14 cellular contexts compared by ENCODE assay signal in genomic region chr13:111912453-111912866, GRCh38.
"Had no signal": no experiment of that assay in that cellular context is flagged by ENCODE, and none has a peak within 500 bp of the region (broad histone marks: within the 10 kb centered on the region; RNA-seq: fewer than 3 reads in every experiment).

No MANE protein-coding gene starts in this region.

- H3K4me1 Mint-ChIP-seq: activated B cell treated with CpG ODN at 0.5 μM for 24 hours; activated naive CD8-positive, alpha-beta T cell treated with anti-CD3 and anti-CD28 coated beads, Interleukin-2, amount 50 U/mL, for 24 hours; naive thymus-derived CD4-positive, alpha-beta T cell; stimulated activated naive CD8-positive, alpha-beta T cell treated with anti-CD3 and anti-CD28 coated beads, Interleukin-15, amount 100 ng/mL, for 72 hours had no signal

- H3K36me3 ChIP-seq: gastrocnemius medialis, uterus had no signal

- H3K9me3 Mint-ChIP-seq: activated B cell treated with CpG ODN at 0.5 μM for 24 hours; activated naive CD8-positive, alpha-beta T cell treated with anti-CD3 and anti-CD28 coated beads, Interleukin-2, amount 50 U/mL, for 24 hours; activated T-cell treated with anti-CD3 and anti-CD28 coated beads, Interleukin-2, amount 50 U/mL, for 72 hours; stimulated activated naive CD8-positive, alpha-beta T cell treated with anti-CD3 and anti-CD28 coated beads, Interleukin-15, amount 100 ng/mL, for 72 hours; T-helper 1 cell treated with Interleukin-12 subunit alpha and Interleukin-12 subunit beta and Interleukin-4 antibody, amounts not matched to agents 30 μg/mL and 1 μg/mL, for 36 hours had no signal

- H3K36me3 Mint-ChIP-seq: naive thymus-derived CD4-positive, alpha-beta T cell had no signal

- H3K4me1 ChIP-seq: gastrocnemius medialis, uterus had no signal

- H3K27me3 Mint-ChIP-seq: activated B cell treated with CpG ODN at 0.5 μM for 24 hours; activated naive CD8-positive, alpha-beta T cell treated with anti-CD3 and anti-CD28 coated beads, Interleukin-2, amount 50 U/mL, for 24 hours; stimulated activated naive CD8-positive, alpha-beta T cell treated with anti-CD3 and anti-CD28 coated beads, Interleukin-15, amount 100 ng/mL, for 72 hours had no signal

- H3K27ac Mint-ChIP-seq: activated B cell treated with CpG ODN at 0.5 μM for 24 hours; activated naive CD8-positive, alpha-beta T cell treated with anti-CD3 and anti-CD28 coated beads, Interleukin-2, amount 50 U/mL, for 24 hours; activated T-cell treated with anti-CD3 and anti-CD28 coated beads, Interleukin-2, amount 50 U/mL, for 72 hours; stimulated activated naive CD8-positive, alpha-beta T cell treated with anti-CD3 and anti-CD28 coated beads, Interleukin-15, amount 100 ng/mL, for 72 hours; T-helper 1 cell treated with Interleukin-12 subunit alpha and Interleukin-12 subunit beta and Interleukin-4 antibody, amounts not matched to agents 30 μg/mL and 1 μg/mL, for 36 hours had no signal

- H3K9me3 ChIP-seq: gastrocnemius medialis, uterus had no signal

- H3K4me3 Mint-ChIP-seq: activated B cell treated with CpG ODN at 0.5 μM for 24 hours; activated naive CD8-positive, alpha-beta T cell treated with anti-CD3 and anti-CD28 coated beads, Interleukin-2, amount 50 U/mL, for 24 hours; activated T-cell treated with anti-CD3 and anti-CD28 coated beads, Interleukin-2, amount 50 U/mL, for 72 hours; naive thymus-derived CD4-positive, alpha-beta T cell; stimulated activated naive CD8-positive, alpha-beta T cell treated with anti-CD3 and anti-CD28 coated beads, Interleukin-15, amount 100 ng/mL, for 72 hours; T-helper 1 cell treated with Interleukin-12 subunit alpha and Interleukin-12 subunit beta and Interleukin-4 antibody, amounts not matched to agents 30 μg/mL and 1 μg/mL, for 36 hours had no signal

- H3K27ac ChIP-seq: epithelial cell of prostate, gastrocnemius medialis, uterus had no signal

- H3K27me3 ChIP-seq: gastrocnemius medialis, uterus had no signal

- H3K4me3 ChIP-seq: gastrocnemius medialis, uterus had no signal

- DNase-seq: activated B cell treated with CpG ODN at 0.5 μM for 24 hours; activated CD4-positive, alpha-beta T cell treated with anti-CD3 and anti-CD28 coated beads, Interleukin-2, amount 50 U/mL, for 1 hour; activated naive CD4-positive, alpha-beta T cell; activated naive CD8-positive, alpha-beta T cell treated with anti-CD3 and anti-CD28 coated beads, Interleukin-2, amount 50 U/mL, for 24 hours; activated T-cell treated with anti-CD3 and anti-CD28 coated beads, Interleukin-2, amount 50 U/mL, for 72 hours; effector memory CD4-positive, alpha-beta T cell; gastrocnemius medialis; kidney; stimulated activated CD4-positive, alpha-beta T cell treated with anti-CD3 and anti-CD28 coated beads, Interleukin-4, amount 100 ng/mL, for 4 hours; stimulated activated naive CD8-positive, alpha-beta T cell treated with anti-CD3 and anti-CD28 coated beads, Interleukin-15, amount 100 ng/mL, for 72 hours; uterus had no signal

- ATAC-seq: activated naive CD8-positive, alpha-beta T cell treated with anti-CD3 and anti-CD28 coated beads, Interleukin-2, amount 50 U/mL, for 24 hours; activated T-cell treated with anti-CD3 and anti-CD28 coated beads, Interleukin-2, amount 50 U/mL, for 72 hours; gastrocnemius medialis; naive thymus-derived CD4-positive, alpha-beta T cell; stimulated activated naive CD8-positive, alpha-beta T cell treated with anti-CD3 and anti-CD28 coated beads, Interleukin-15, amount 100 ng/mL, for 72 hours had no signal
